In the genomic region with DNA sequence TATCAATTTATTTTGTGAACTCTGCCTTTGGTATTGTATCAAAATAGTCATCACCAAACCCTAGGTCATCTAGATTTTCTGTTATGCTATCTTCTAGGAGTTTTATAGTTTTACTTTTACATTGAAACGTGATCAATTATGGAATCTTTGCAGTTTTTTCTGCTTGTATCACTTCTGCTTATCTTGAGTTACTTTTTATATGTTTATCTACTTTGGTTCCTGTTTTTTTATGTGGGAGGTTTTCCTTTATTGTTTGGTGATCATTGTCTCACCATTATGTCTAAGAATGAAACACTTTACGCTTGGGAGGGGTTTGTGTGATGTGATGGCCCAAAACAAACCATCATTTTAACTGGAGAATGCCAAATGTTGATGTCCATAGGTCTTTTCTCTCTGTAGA, we compare ENCODE assay signal across 14 cellular contexts.
"Had no signal": no experiment of that assay in that cellular context is flagged by ENCODE, and none has a peak within 500 bp of the region (broad histone marks: within the 10 kb centered on the region; RNA-seq: fewer than 3 reads in every experiment).

No MANE protein-coding gene starts in this region.

- H3K4me3 Mint-ChIP-seq: brain; central memory CD8-positive, alpha-beta T cell had no signal

- H3K9me3 Mint-ChIP-seq: brain had no signal

- H3K4me1 Mint-ChIP-seq: brain; central memory CD8-positive, alpha-beta T cell had no signal

- H3K4me3 ChIP-seq: sigmoid colon, suprapubic skin, upper lobe of left lung had no signal

- H3K27me3 ChIP-seq: sigmoid colon, suprapubic skin, upper lobe of left lung had no signal

- H3K27ac ChIP-seq: sigmoid colon, suprapubic skin, upper lobe of left lung had no signal

- DNase-seq: activated CD4-positive, alpha-beta T cell treated with anti-CD3 and anti-CD28 coated beads, Interleukin-2, amount 50 U/mL, for 4 hours; activated CD4-positive, CD25-positive, alpha-beta regulatory T cell treated with anti-CD3 and anti-CD28 coated beads, Interleukin-2, amount 50 U/mL, for 72 hours; activated effector memory CD4-positive, alpha-beta T cell treated with Interleukin-2 at 50 U/mL for 16 hours; activated T-cell treated with anti-CD3 and anti-CD28 coated beads, Interleukin-2, amount 50 U/mL, for 1 hour; amniotic stem cell; effector memory CD4-positive, alpha-beta T cell; hippocampal formation; sigmoid colon; stimulated activated naive CD4-positive, alpha-beta T cell treated with Interleukin-2 at 50 U/mL for 16 hours; upper lobe of left lung had no signal

- H3K27me3 Mint-ChIP-seq: brain; central memory CD8-positive, alpha-beta T cell had no signal

- H3K27ac Mint-ChIP-seq: activated naive CD4-positive, alpha-beta T cell treated with anti-CD3 and anti-CD28 coated beads, Interleukin-2, amount 50 U/mL, for 72 hours; brain had no signal

- H3K36me3 Mint-ChIP-seq: activated naive CD4-positive, alpha-beta T cell treated with anti-CD3 and anti-CD28 coated beads, Interleukin-2, amount 50 U/mL, for 72 hours; brain had no signal

- H3K9me3 ChIP-seq: sigmoid colon, suprapubic skin, upper lobe of left lung had no signal

- ATAC-seq: activated naive CD4-positive, alpha-beta T cell treated with anti-CD3 and anti-CD28 coated beads, Interleukin-2, amount 50 U/mL, for 72 hours had no signal

- H3K36me3 ChIP-seq: sigmoid colon, suprapubic skin, upper lobe of left lung had no signal

- H3K4me1 ChIP-seq: sigmoid colon, suprapubic skin, upper lobe of left lung had no signal
